In the genomic region with DNA sequence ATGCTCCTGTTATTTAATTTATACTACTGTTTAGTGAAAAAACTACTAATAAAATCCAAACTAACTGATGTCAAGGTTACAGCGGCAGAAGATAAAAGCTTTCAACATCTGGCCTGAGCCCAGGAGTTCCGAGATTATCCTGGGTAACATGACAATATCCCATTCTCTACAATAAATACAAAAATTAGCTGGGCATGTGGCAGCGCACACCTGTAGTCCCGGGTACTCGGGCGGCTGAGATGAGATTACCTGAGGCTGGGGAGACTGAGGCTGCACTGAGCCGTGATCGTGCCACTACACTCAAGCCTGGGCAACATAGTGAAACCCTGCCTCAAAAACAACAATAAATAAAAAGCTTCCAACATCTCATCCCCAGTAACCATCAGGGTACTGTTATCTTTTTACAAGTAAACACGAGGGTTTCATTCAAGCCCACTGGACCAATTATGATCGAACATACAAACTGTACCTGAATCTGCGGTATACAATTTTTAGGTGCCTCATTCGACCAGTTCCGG, we compare ENCODE assay signal across 7 cellular contexts. TPM values are rescaled to one million over a fixed set of nuclear protein-coding genes. Genes with fewer than 3 reads are reported as not detected.
DNase-seq lines count a peak whose midpoint lies in the region; ATAC-seq and TF ChIP-seq lines count a peak whose summit lies in the region.

No MANE protein-coding gene starts in this region.

- peak overlapping the region; percentile 100 for H3K9ac ChIP-seq in iPS-18a (ENCODE audit: low read length)

- H3K9me3 ChIP-seq in iPS-18a (ENCODE audit: control insufficient read depth, low read depth, low read length), result no peaks in the 10 kb centered on the region

- H3K9me3 Mint-ChIP-seq in HFFc6, result peaks cover 7% of the 10 kb centered on the region; the same call in 1 of the 2 replicates
- H3K9me3 Mint-ChIP-seq in activated T-helper 1 cell treated with anti-CD3 and anti-CD28 coated beads, Interleukin-12 subunit alpha, Interleukin-12 subunit beta, Interleukin-2, Interleukin-4 antibody, amounts not matched to agents 30 ng/mL and 10 ng/mL and 1 ng/mL, durations not matched to agents 14 hours and 24 hours and 36 hours, result no peaks in the 10 kb centered on the region
- no peaks in the 10 kb centered on the region for H3K9me3 Mint-ChIP-seq in stimulated activated naive CD8-positive, alpha-beta T cell treated with anti-CD3 and anti-CD28 coated beads, Interleukin-15, amount 100 ng/mL, for 72 hours

- intact Hi-C loops in activated T-helper 1 cell treated with anti-CD3 and anti-CD28 coated beads, Interleukin-12 subunit alpha, Interleukin-12 subunit beta, Interleukin-2, Interleukin-4 antibody, amounts not matched to agents 30 ng/mL and 10 ng/mL and 1 ng/mL, durations not matched to agents 14 hours and 24 hours and 36 hours (cut with micrococcal nuclease), result loop anchor here (2.0 to 10.0 kb wide), 8 partner anchors 45 to 1759 kb away; partner anchors contain the start of genes OXCT1, PTGER4, RICTOR and RIMOC1

- peak overlapping the region; percentile 99 for H3K27ac ChIP-seq in iPS-18a (ENCODE audit: low read length)

- H3K4me3 Mint-ChIP-seq in HFFc6, result peak overlapping the region; percentile 100
- peak overlapping the region; percentile 95 for H3K4me3 Mint-ChIP-seq in activated T-helper 1 cell treated with anti-CD3 and anti-CD28 coated beads, Interleukin-12 subunit alpha, Interleukin-12 subunit beta, Interleukin-2, Interleukin-4 antibody, amounts not matched to agents 30 ng/mL and 10 ng/mL and 1 ng/mL, durations not matched to agents 14 hours and 24 hours and 36 hours
- H3K4me3 Mint-ChIP-seq in stimulated activated naive CD8-positive, alpha-beta T cell treated with anti-CD3 and anti-CD28 coated beads, Interleukin-15, amount 100 ng/mL, for 72 hours, result peak overlapping the region; percentile 97 to 98

- TF ChIP-seq CTCF in HFFc6 (IDR thresholded peaks at IDR 0.05), result no peak

- ATAC-seq in stimulated activated naive CD8-positive, alpha-beta T cell treated with anti-CD3 and anti-CD28 coated beads, Interleukin-15, amount 100 ng/mL, for 72 hours, result no peak
- ATAC-seq in HG02571 (IDR thresholded peaks at IDR 0.05; ENCODE audit: unreplicated experiment) (no peak), HG02840 (IDR thresholded peaks at IDR 0.05; ENCODE audit: low FRiP score, unreplicated experiment) (no peak)

- peaks cover 19% of the 10 kb centered on the region for H3K4me1 ChIP-seq in iPS-18a (ENCODE audit: control insufficient read depth, low read depth, low read length)

- DNase-seq in HFFc6, result no peak
- DNase-seq in activated T-helper 1 cell treated with anti-CD3 and anti-CD28 coated beads, Interleukin-12 subunit alpha, Interleukin-12 subunit beta, Interleukin-2, Interleukin-4 antibody, amounts not matched to agents 30 ng/mL and 10 ng/mL and 1 ng/mL, durations not matched to agents 14 hours and 24 hours and 36 hours (ENCODE audit: low spot score), result no peak
- DNase-seq in stimulated activated naive CD8-positive, alpha-beta T cell treated with anti-CD3 and anti-CD28 coated beads, Interleukin-15, amount 100 ng/mL, for 72 hours, result no peak
- no peak for DNase-seq in cerebellum (ENCODE audit: low spot score)

- H3K4me1 Mint-ChIP-seq in HFFc6 (ENCODE audit: low read depth), result peaks cover 58% of the 10 kb centered on the region
- H3K4me1 Mint-ChIP-seq in activated T-helper 1 cell treated with anti-CD3 and anti-CD28 coated beads, Interleukin-12 subunit alpha, Interleukin-12 subunit beta, Interleukin-2, Interleukin-4 antibody, amounts not matched to agents 30 ng/mL and 10 ng/mL and 1 ng/mL, durations not matched to agents 14 hours and 24 hours and 36 hours (ENCODE audit: low read depth), result peaks cover 58% of the 10 kb centered on the region
- peaks cover 58% of the 10 kb centered on the region for H3K4me1 Mint-ChIP-seq in stimulated activated naive CD8-positive, alpha-beta T cell treated with anti-CD3 and anti-CD28 coated beads, Interleukin-15, amount 100 ng/mL, for 72 hours

- H3K27me3 Mint-ChIP-seq in HFFc6 (ENCODE audit: insufficient read depth), result peaks cover 6% of the 10 kb centered on the region
- no peaks in the 10 kb centered on the region for H3K27me3 Mint-ChIP-seq in activated T-helper 1 cell treated with anti-CD3 and anti-CD28 coated beads, Interleukin-12 subunit alpha, Interleukin-12 subunit beta, Interleukin-2, Interleukin-4 antibody, amounts not matched to agents 30 ng/mL and 10 ng/mL and 1 ng/mL, durations not matched to agents 14 hours and 24 hours and 36 hours (ENCODE audit: insufficient read depth)
- H3K27me3 Mint-ChIP-seq in stimulated activated naive CD8-positive, alpha-beta T cell treated with anti-CD3 and anti-CD28 coated beads, Interleukin-15, amount 100 ng/mL, for 72 hours, result no peaks in the 10 kb centered on the region

- H3K27ac Mint-ChIP-seq in HFFc6, result peak overlapping the region; percentile 100
- peak overlapping the region; percentile 90 for H3K27ac Mint-ChIP-seq in activated T-helper 1 cell treated with anti-CD3 and anti-CD28 coated beads, Interleukin-12 subunit alpha, Interleukin-12 subunit beta, Interleukin-2, Interleukin-4 antibody, amounts not matched to agents 30 ng/mL and 10 ng/mL and 1 ng/mL, durations not matched to agents 14 hours and 24 hours and 36 hours
- peak overlapping the region; percentile 99 to 100 for H3K27ac Mint-ChIP-seq in stimulated activated naive CD8-positive, alpha-beta T cell treated with anti-CD3 and anti-CD28 coated beads, Interleukin-15, amount 100 ng/mL, for 72 hours

- H3K36me3 Mint-ChIP-seq in HFFc6 (ENCODE audit: low read depth), result peaks cover 64% of the 10 kb centered on the region
- H3K36me3 Mint-ChIP-seq in activated T-helper 1 cell treated with anti-CD3 and anti-CD28 coated beads, Interleukin-12 subunit alpha, Interleukin-12 subunit beta, Interleukin-2, Interleukin-4 antibody, amounts not matched to agents 30 ng/mL and 10 ng/mL and 1 ng/mL, durations not matched to agents 14 hours and 24 hours and 36 hours (ENCODE audit: low read depth), result peaks cover 58% of the 10 kb centered on the region

- H3K4me3 ChIP-seq in iPS-18a (ENCODE audit: low read length), result peak overlapping the region; percentile 100

- no peaks in the 10 kb centered on the region for H3K27me3 ChIP-seq in iPS-18a (ENCODE audit: control insufficient read depth, insufficient read depth, low read length)

- peaks cover 58% of the 10 kb centered on the region for H3K36me3 ChIP-seq in iPS-18a (ENCODE audit: control insufficient read depth, low read depth, low read length)

RNA-seq across cellular contexts. Expression of gene RPL37, which starts 1.3 kb away (rescaled TPM):
- 1,000 to 10,000 TPM in 4 of 6 experiments, 100 to 1,000 TPM in 2; 854 to 1,142 (median 1,034) TPM for total RNA-seq in HFFc6 (2021; fragmentation: NEBNext Ultra II Directional; extraction: Animal tissue kit (Norgen Biotek cat#: 25700))
- 1,451 and 1,473 TPM in 2 replicates for total RNA-seq in activated T-helper 1 cell treated with anti-CD3 and anti-CD28 coated beads, Interleukin-12 subunit alpha, Interleukin-12 subunit beta, Interleukin-2, Interleukin-4 antibody, amounts not matched to agents 30 ng/mL and 10 ng/mL and 1 ng/mL, durations not matched to agents 14 hours and 24 hours and 36 hours
- 1,050 TPM for total RNA-seq in cerebellum

RNA-seq across cellular contexts. Expression of gene CARD6, which starts 7.4 kb away (rescaled TPM):
- total RNA-seq in HFFc6 (2021; fragmentation: NEBNext Ultra II Directional; extraction: Animal tissue kit (Norgen Biotek cat#: 25700)), result 1 to 10 TPM; 1.4 to 3.7 (median 3.4) TPM
- total RNA-seq in activated T-helper 1 cell treated with anti-CD3 and anti-CD28 coated beads, Interleukin-12 subunit alpha, Interleukin-12 subunit beta, Interleukin-2, Interleukin-4 antibody, amounts not matched to agents 30 ng/mL and 10 ng/mL and 1 ng/mL, durations not matched to agents 14 hours and 24 hours and 36 hours, result 2.1 and 2.3 TPM in 2 replicates
- total RNA-seq in cerebellum, result 0.82 TPM

RNA-seq across cellular contexts. Expression of gene PRKAA1, which starts 35.6 kb away (rescaled TPM):
- total RNA-seq in HFFc6 (2021; fragmentation: NEBNext Ultra II Directional; extraction: Animal tissue kit (Norgen Biotek cat#: 25700)), result 100 to 1,000 TPM in 1 of 6 experiments, 10 to 100 TPM in 5; 81.7 to 103 (median 88.3) TPM
- total RNA-seq in activated T-helper 1 cell treated with anti-CD3 and anti-CD28 coated beads, Interleukin-12 subunit alpha, Interleukin-12 subunit beta, Interleukin-2, Interleukin-4 antibody, amounts not matched to agents 30 ng/mL and 10 ng/mL and 1 ng/mL, durations not matched to agents 14 hours and 24 hours and 36 hours, result 56.6 and 59.0 TPM in 2 replicates
- total RNA-seq in cerebellum, result 59.7 TPM
